In the genomic region with DNA sequence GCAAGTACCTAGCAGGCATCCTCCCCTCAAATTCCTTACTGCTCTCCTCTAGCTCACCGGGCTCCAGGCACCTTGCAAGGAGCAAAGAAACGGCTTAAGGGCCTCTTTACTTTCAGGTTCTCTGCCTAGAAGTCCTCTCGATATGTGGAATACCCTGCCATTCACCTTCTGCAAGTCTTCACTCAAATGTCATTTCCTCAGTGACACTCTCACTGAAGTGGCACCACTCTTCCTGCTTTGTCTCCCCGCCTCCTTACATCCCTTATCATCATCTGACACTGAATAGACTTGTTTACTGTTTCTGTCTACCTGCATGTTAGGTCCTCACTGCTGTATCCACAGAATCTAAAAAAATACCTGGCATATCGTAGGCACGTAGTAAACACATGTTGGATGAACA, we compare ENCODE assay signal across 9 cellular contexts. TPM values are rescaled to one million over a fixed set of nuclear protein-coding genes. Genes with fewer than 3 reads are reported as not detected.
A peak's percentile ranks its signal among the peaks of the same experiment; 100 is the strongest.
DNase-seq lines count a peak whose midpoint lies in the region; ATAC-seq, FAIRE-seq and TF ChIP-seq lines count a peak whose summit lies in the region.
"Had no signal": no experiment of that assay in that cellular context is flagged by ENCODE, and none has a peak within 500 bp of the region (broad histone marks: within the 10 kb centered on the region; RNA-seq: fewer than 3 reads in every experiment).

No MANE protein-coding gene starts in this region.

- H3K27ac ChIP-seq in Panc1 (ENCODE audit: low read length): peak overlapping the region; percentile 82
- H3K27ac ChIP-seq in endothelial cell of umbilical vein (ENCODE audit: insufficient read depth, low read depth, low read length): no peak overlapping the region
- H3K27ac ChIP-seq in ovary: no peak overlapping the region

- H3K36me3 ChIP-seq in Panc1 (ENCODE audit: control insufficient read depth, insufficient read depth, low read length) (peaks cover 10% of the 10 kb centered on the region), endothelial cell of umbilical vein (ENCODE audit: control insufficient read depth in 2 of 2, extremely low read depth in 1 of 2, insufficient read depth in 2 of 2, low read length in 2 of 2) (peaks cover 5 to 13% of the 10 kb centered on the region in 2 experiments), ovary (no peaks in the 10 kb centered on the region)

- in situ Hi-C loops in Panc1 (cut with HindIII; ENCODE audit: low pct_unique_long_range_greater_than_20kb, low sequenced_read_pairs): no loop called here

- ATAC-seq in Panc1: no peak
- no peak for ATAC-seq in GM18861 (IDR thresholded peaks at IDR 0.05; ENCODE audit: unreplicated experiment)

- no peak for DNase-seq in Calu3
- no peak for DNase-seq in Panc1 (ENCODE audit: low read depth, low spot score)
- DNase-seq in endothelial cell of umbilical vein (ENCODE audit: low read depth, low spot score): no peak
- no peak for DNase-seq in ovary
- no peak for DNase-seq in activated effector memory CD4-positive, alpha-beta T cell treated with Interleukin-2 at 50 U/mL for 16 hours
- DNase-seq in stimulated activated CD8-positive, alpha-beta memory T cell treated with anti-CD3 and anti-CD28 coated beads, Interleukin-4, amount 100 ng/mL, for 48 hours: no peak
- DNase-seq in medulla oblongata (ENCODE audit: extremely low spot score): no peak
- DNase-seq: activated CD4-positive, CD25-positive, alpha-beta regulatory T cell had no signal

- H3K36me3 Mint-ChIP-seq in Calu3 (ENCODE audit: insufficient read depth, unreplicated experiment): peaks cover 34% of the 10 kb centered on the region

- H4K20me1 ChIP-seq in endothelial cell of umbilical vein (replicated peaks; ENCODE audit: control insufficient read depth, extremely low read depth, insufficient read depth, low read length): no peaks in the 10 kb centered on the region

- H3K4me1 ChIP-seq in Panc1 (ENCODE audit: control insufficient read depth, insufficient read depth, low read length) (peaks cover 6% of the 10 kb centered on the region), endothelial cell of umbilical vein (ENCODE audit: control insufficient read depth, extremely low read depth, insufficient read depth, low read length) (peaks cover 20% of the 10 kb centered on the region), ovary (ENCODE audit: insufficient read depth) (peaks cover 11% of the 10 kb centered on the region)

- H3K4me2 ChIP-seq in endothelial cell of umbilical vein (ENCODE audit: insufficient read depth, low read length): peak overlapping the region; percentile 39

- TF ChIP-seq CTCF in Calu3 (IDR thresholded peaks at IDR 0.05; ENCODE audit: unreplicated experiment) (no peak), Panc1 (IDR thresholded peaks at IDR 0.05) (no peak), endothelial cell of umbilical vein (IDR thresholded peaks at IDR 0.05; ENCODE audit: extremely low read depth in 1 of 2, insufficient read depth in 1 of 2, low read depth in 1 of 2, low read length in 2 of 2) (no peak), ovary (IDR thresholded peaks at IDR 0.05) (no peak)

- peak overlapping the region; percentile 85 for H3K9ac ChIP-seq in endothelial cell of umbilical vein (replicated peaks; ENCODE audit: extremely low read depth, insufficient read depth, low read length)

- no peak overlapping the region for H2AFZ ChIP-seq in endothelial cell of umbilical vein (ENCODE audit: low read depth, low read length)

- TSS peak; percentile 51 for BruUV-seq in Calu3 (replicated peaks; lab: Mats Ljungman, UMichigan)
- BruUV-seq in Panc1 (replicated peaks; lab: Mats Ljungman, UMichigan): TSS peak; percentile 77
- no TSS peak for BruUV-seq in endothelial cell of umbilical vein (replicated peaks; lab: Mats Ljungman, UMichigan)

- dilution Hi-C loops in endothelial cell of umbilical vein (cut with MboI; ENCODE audit: extremely low pct_ligation_motif_present, low sequenced_read_pairs): no loop called here

- intact Hi-C loops in Calu3 (cut with micrococcal nuclease; ENCODE audit: unreplicated experiment) (loop anchor here (5.0 kb wide), 1 partner anchor 42 kb away; no protein-coding TSS in a partner anchor), Panc1 (cut with micrococcal nuclease; ENCODE audit: unreplicated experiment) (no loop called here), endothelial cell of umbilical vein (cut with micrococcal nuclease) (loop anchor here (1.0 to 2.0 kb wide), 3 partner anchors 15 to 44 kb away; no protein-coding TSS in a partner anchor), ovary (cut with DNase I) (no loop called here)

- H3K27me3 ChIP-seq in Panc1 (ENCODE audit: control insufficient read depth, insufficient read depth, low read length) (no peaks in the 10 kb centered on the region), endothelial cell of umbilical vein (ENCODE audit: control insufficient read depth in 2 of 2, insufficient read depth in 2 of 2, low read length in 2 of 2) (no peaks in the 10 kb centered on the region), ovary (no peaks in the 10 kb centered on the region)

- CTCF ChIA-PET in Calu3 (lab: Charles Lee) (no interaction called here), Panc1 (lab: Charles Lee) (no interaction called here), endothelial cell of umbilical vein (lab: Charles Lee) (interaction anchor here (1.2 kb wide), 1 partner anchor 46 kb away, joined by 3 read pairs; no protein-coding TSS in a partner anchor)

- H3K9me3 Mint-ChIP-seq in Calu3 (ENCODE audit: low read depth, unreplicated experiment): no peaks in the 10 kb centered on the region

- H3K4me1 Mint-ChIP-seq in Calu3 (ENCODE audit: low read depth, unreplicated experiment): peaks cover 12% of the 10 kb centered on the region

- 38 to 48% (median 38%) methylated on average over 6 of the region's 6 CpGs for WGBS in ovary, 3 donors

- H3K4me3 ChIP-seq in Panc1 (ENCODE audit: low read depth in 2 of 2, low read length in 2 of 2) (peak overlapping the region; percentile 85 to 94), endothelial cell of umbilical vein (replicated peaks in 1 of 3; ENCODE audit: insufficient read depth in 1 of 3, low read depth in 1 of 3, low read length in 3 of 3) (peak overlapping the region; percentile 80 to 84 (median 83)), ovary (peak overlapping the region; percentile 99)

- H3K79me2 ChIP-seq in endothelial cell of umbilical vein (ENCODE audit: control insufficient read depth, insufficient read depth, low read length): peaks cover 71% of the 10 kb centered on the region

- peak overlapping the region; percentile 88 for H3K27ac Mint-ChIP-seq in Calu3 (ENCODE audit: unreplicated experiment)

- POLR2A ChIA-PET in Panc1 (lab: Charles Lee): no interaction called here
- POLR2A ChIA-PET in endothelial cell of umbilical vein (lab: Charles Lee): no interaction called here

- H3K27me3 Mint-ChIP-seq in Calu3 (ENCODE audit: unreplicated experiment): no peaks in the 10 kb centered on the region

- TF ChIP-seq EP300 in ovary (IDR thresholded peaks at IDR 0.05): no peak

- FAIRE-seq in endothelial cell of umbilical vein (lab: Jason Lieb, UNC): no peak

- no peaks in the 10 kb centered on the region for H3K9me1 ChIP-seq in endothelial cell of umbilical vein (replicated peaks; ENCODE audit: control insufficient read depth, extremely low read depth, insufficient read depth, low read length)

- no peaks in the 10 kb centered on the region for H3K9me3 ChIP-seq in Panc1 (ENCODE audit: control insufficient read depth, insufficient read depth, low read depth, low read length)
- H3K9me3 ChIP-seq in endothelial cell of umbilical vein (replicated peaks; ENCODE audit: control insufficient read depth, insufficient read depth, low read length): no peaks in the 10 kb centered on the region
- no peaks in the 10 kb centered on the region for H3K9me3 ChIP-seq in ovary

- peak overlapping the region; percentile 99 for H3K4me3 Mint-ChIP-seq in Calu3 (ENCODE audit: low read depth, unreplicated experiment)

- no peak for TF ChIP-seq POLR2A in endothelial cell of umbilical vein (IDR thresholded peaks at IDR 0.05; ENCODE audit: low read depth, low read length)
- TF ChIP-seq POLR2A in ovary (IDR thresholded peaks at IDR 0.05): no peak

RNA-seq across cellular contexts. Expression of a gene that starts 0.9 kb away (rescaled TPM):
- total RNA-seq in Calu3 (2022) (28.4 and 34.9 TPM in 2 replicates), Panc1 (2021; ENCODE audit: unreplicated experiment) (16.0 TPM), endothelial cell of umbilical vein (22.0 and 22.9 TPM in 2 replicates), ovary (10 to 100 TPM in 6 of 7 donors, 1 to 10 TPM in 1; 8.9 to 20.7 (median 17.6) TPM)
- polyA plus RNA-seq in Panc1 (2012; ENCODE audit: insufficient read length): 7.7 TPM
- polyA plus RNA-seq in endothelial cell of umbilical vein (7.1 and 8.3 TPM in 2 replicates), ovary (10 to 100 TPM in 1 of 2 donors, 1 to 10 TPM in 1; 8.7 to 18.3 TPM)
- 7.5 and 7.8 TPM in 2 replicates for polyA plus RNA-seq in endothelial cell of umbilical vein (2011; cell fraction: cytosol; rRNA removed)
- polyA plus RNA-seq in endothelial cell of umbilical vein (2011; cell fraction: nucleus; rRNA removed): 22.1 and 25.3 TPM in 2 replicates
- 11.1 and 13.5 TPM in 2 replicates for polyA plus RNA-seq in endothelial cell of umbilical vein (2012)
- 10.5 and 11.7 TPM in 2 replicates for polyA minus RNA-seq in endothelial cell of umbilical vein
- 8.7 TPM for polyA minus RNA-seq in endothelial cell of umbilical vein (2011; cell fraction: cytosol; rRNA and poly(A)+ RNA removed)
- 17.4 and 18.6 TPM in 2 replicates for polyA minus RNA-seq in endothelial cell of umbilical vein (2011; cell fraction: nucleus; rRNA and poly(A)+ RNA removed)

RNA-seq across cellular contexts. Expression of a gene that starts 1.0 kb away (rescaled TPM):
- total RNA-seq in Calu3 (2022) (49.4 and 57.8 TPM in 2 replicates), Panc1 (2021; ENCODE audit: unreplicated experiment) (33.1 TPM), endothelial cell of umbilical vein (33.8 and 43.4 TPM in 2 replicates), ovary (10 to 100 TPM; 27.8 to 43.4 (median 37.8) TPM)
- polyA plus RNA-seq in Panc1 (2012; ENCODE audit: insufficient read length): 37.1 TPM
- polyA plus RNA-seq in endothelial cell of umbilical vein (54.6 and 57.9 TPM in 2 replicates), ovary (10 to 100 TPM; 35.8 to 42.2 TPM)
- polyA plus RNA-seq in endothelial cell of umbilical vein (2011; cell fraction: cytosol; rRNA removed): 30.6 and 34.2 TPM in 2 replicates
- 255 and 271 TPM in 2 replicates for polyA plus RNA-seq in endothelial cell of umbilical vein (2011; cell fraction: nucleus; rRNA removed)
- 29.6 and 30.4 TPM in 2 replicates for polyA plus RNA-seq in endothelial cell of umbilical vein (2012)
- 52.7 and 66.7 TPM in 2 replicates for polyA minus RNA-seq in endothelial cell of umbilical vein
- 44.1 TPM for polyA minus RNA-seq in endothelial cell of umbilical vein (2011; cell fraction: cytosol; rRNA and poly(A)+ RNA removed)
- 52.5 and 55.0 TPM in 2 replicates for polyA minus RNA-seq in endothelial cell of umbilical vein (2011; cell fraction: nucleus; rRNA and poly(A)+ RNA removed)

RNA-seq across cellular contexts. Expression of a gene that starts 45.5 kb away (rescaled TPM):
- total RNA-seq in Calu3 (2022): 38.3 and 45.4 TPM in 2 replicates
- 58.9 TPM for total RNA-seq in Panc1 (2021; ENCODE audit: unreplicated experiment)
- polyA plus RNA-seq in Panc1 (2012; ENCODE audit: insufficient read length): 34.4 TPM
- total RNA-seq in endothelial cell of umbilical vein: 68.0 and 68.7 TPM in 2 replicates
- polyA plus RNA-seq in endothelial cell of umbilical vein: 86.5 and 92.0 TPM in 2 replicates
- polyA plus RNA-seq in endothelial cell of umbilical vein (2011; cell fraction: cytosol; rRNA removed): 29.2 and 31.1 TPM in 2 replicates
- 261 and 278 TPM in 2 replicates for polyA plus RNA-seq in endothelial cell of umbilical vein (2011; cell fraction: nucleus; rRNA removed)
- 42.1 and 42.7 TPM in 2 replicates for polyA plus RNA-seq in endothelial cell of umbilical vein (2012)
- polyA minus RNA-seq in endothelial cell of umbilical vein: 295 and 328 TPM in 2 replicates
- 30.9 TPM for polyA minus RNA-seq in endothelial cell of umbilical vein (2011; cell fraction: cytosol; rRNA and poly(A)+ RNA removed)
- 113 and 174 TPM in 2 replicates for polyA minus RNA-seq in endothelial cell of umbilical vein (2011; cell fraction: nucleus; rRNA and poly(A)+ RNA removed)
- total RNA-seq in ovary: 10 to 100 TPM in 3 of 7 donors, 1 to 10 TPM in 4; 5.5 to 14.4 (median 9.0) TPM
- 10 to 100 TPM in 1 of 2 donors, 1 to 10 TPM in 1; 3.1 to 11.5 TPM for polyA plus RNA-seq in ovary

Comparison
In these comparisons a context has a peak if more than half of its experiments do, and no peak if none do; other contexts are left out.
1. intact Hi-C loops: an anchor here in Calu3 (5.0 kb wide) and endothelial cell of umbilical vein (1.0 to 2.0 kb wide); none called in Panc1 and ovary.